23 cellular contexts compared by ENCODE assay signal in genomic region chr5:93279292-93279974, GRCh38.
A peak's percentile ranks its signal among the peaks of the same experiment; 100 is the strongest.
DNase-seq lines count a peak whose midpoint lies in the region; ATAC-seq, FAIRE-seq and TF ChIP-seq lines count a peak whose summit lies in the region.
"Had no signal": no experiment of that assay in that cellular context is flagged by ENCODE, and none has a peak within 500 bp of the region (broad histone marks: within the 10 kb centered on the region; RNA-seq: fewer than 3 reads in every experiment).

No MANE protein-coding gene starts in this region.

- no peak overlapping the region for H3K4me3 Mint-ChIP-seq in nephron
- H3K4me3 Mint-ChIP-seq: activated CD4-positive, alpha-beta memory T cell treated with anti-CD3 and anti-CD28 coated beads for 36 hours; activated naive CD8-positive, alpha-beta T cell; natural killer cell treated with Interleukin-12 subunit alpha and Interleukin-12 subunit beta and Interleukin-15 and Interleukin-18, amount 100 ng/mL, for 72 hours; T-cell had no signal

- H3K27ac Mint-ChIP-seq in nephron, result peak overlapping the region in 2 of 3 experiments; percentile 20 to 49
- H3K27ac Mint-ChIP-seq: activated CD4-positive, alpha-beta memory T cell treated with anti-CD3 and anti-CD28 coated beads for 36 hours; activated naive CD8-positive, alpha-beta T cell; natural killer cell treated with Interleukin-12 subunit alpha and Interleukin-12 subunit beta and Interleukin-15 and Interleukin-18, amount 100 ng/mL, for 72 hours; T-cell had no signal

- no peak overlapping the region for H3K4me3 ChIP-seq in adipocyte (ENCODE audit: low read length)
- no peak overlapping the region for H3K4me3 ChIP-seq in pancreas
- H3K4me3 ChIP-seq: K562, left ventricle myocardium inferior, sigmoid colon, testis, vagina had no signal

- H3K4me1 Mint-ChIP-seq in nephron, result peaks cover 21% of the 10 kb centered on the region
- H3K4me1 Mint-ChIP-seq: T-cell had no signal

- H3K36me3 ChIP-seq in adipocyte (ENCODE audit: control insufficient read depth, insufficient read depth, low read length, severe bottlenecking), result no peaks in the 10 kb centered on the region
- H3K36me3 ChIP-seq in pancreas, result no peaks in the 10 kb centered on the region
- H3K36me3 ChIP-seq: left ventricle myocardium inferior, sigmoid colon, vagina had no signal

- H3K9ac ChIP-seq in adipocyte (ENCODE audit: low read length), result no peak overlapping the region

- DNase-seq in EH (ENCODE audit: low read depth) (peak; percentile 40), NCI-H146 (lab: John Stamatoyannopoulos, UW) (peak; percentile 49), adipocyte (ENCODE audit: low read depth) (peak; percentile 19), pancreas (no peak), left lobe of liver (ENCODE audit: low spot score) (no peak), Right ventricle myocardium inferior (ENCODE audit: missing footprints) (no peak)
- DNase-seq: activated CD4-positive, alpha-beta memory T cell treated with anti-CD3 and anti-CD28 coated beads for 36 hours; foreskin melanocyte; left ventricle myocardium inferior; NCI-H1417 treated with DMSO at 0.1 percent for 48 hours; NCI-H774; Right ventricle myocardium superior; sigmoid colon; stimulated activated naive CD4-positive, alpha-beta T cell treated with Interleukin-2 at 50 U/mL for 16 hours; T-cell; testis had no signal

- H3K4me1 ChIP-seq in adipocyte (ENCODE audit: control insufficient read depth, insufficient read depth, low read length) (peaks cover 15% of the 10 kb centered on the region), pancreas (no peaks in the 10 kb centered on the region)
- H3K4me1 ChIP-seq: sigmoid colon, vagina had no signal

- TF ChIP-seq CTCF in nephron (IDR thresholded peaks at IDR 0.05; ENCODE audit: unreplicated experiment in 3 of 3), result no peak
- no peak for TF ChIP-seq CTCF in pancreas (IDR thresholded peaks at IDR 0.05)

- no peaks in the 10 kb centered on the region for H3K9me3 Mint-ChIP-seq in nephron
- H3K9me3 Mint-ChIP-seq: activated CD4-positive, alpha-beta memory T cell treated with anti-CD3 and anti-CD28 coated beads for 36 hours; T-cell had no signal

- WGBS in pancreas, 2 donors, result 71 to 75% methylated on average over 3 of the region's 3 CpGs

- no peaks in the 10 kb centered on the region for H3K36me3 Mint-ChIP-seq in nephron (ENCODE audit: low read depth)
- H3K36me3 Mint-ChIP-seq: activated CD4-positive, alpha-beta memory T cell treated with anti-CD3 and anti-CD28 coated beads for 36 hours; activated naive CD8-positive, alpha-beta T cell; natural killer cell treated with Interleukin-12 subunit alpha and Interleukin-12 subunit beta and Interleukin-15 and Interleukin-18, amount 100 ng/mL, for 72 hours; T-cell had no signal

- H3K27ac ChIP-seq in pancreas, result no peak overlapping the region
- H3K27ac ChIP-seq: left ventricle myocardium inferior, sigmoid colon, testis, vagina had no signal

- no peak for FAIRE-seq in pancreas (lab: Jason Lieb, UNC)
- FAIRE-seq: K562 had no signal

- H3K27me3 Mint-ChIP-seq in nephron (ENCODE audit: low read depth), result no peaks in the 10 kb centered on the region
- H3K27me3 Mint-ChIP-seq: activated CD4-positive, alpha-beta memory T cell treated with anti-CD3 and anti-CD28 coated beads for 36 hours; activated naive CD8-positive, alpha-beta T cell; natural killer cell treated with Interleukin-12 subunit alpha and Interleukin-12 subunit beta and Interleukin-15 and Interleukin-18, amount 100 ng/mL, for 72 hours; T-cell had no signal

- no peak for ATAC-seq in GM21515 (IDR thresholded peaks at IDR 0.05; ENCODE audit: unreplicated experiment)
- ATAC-seq in pancreas, result no peak
- ATAC-seq in left lobe of liver, result no peak
- ATAC-seq in Right ventricle myocardium inferior, result no peak
- ATAC-seq: activated CD4-positive, CD25-positive, alpha-beta regulatory T cell treated with anti-CD3 and anti-CD28 coated beads, Interleukin-2, amount 50 U/mL, for 24 hours; K562; natural killer cell treated with Interleukin-12 subunit alpha and Interleukin-12 subunit beta and Interleukin-15 and Interleukin-18, amount 100 ng/mL, for 72 hours; T-cell had no signal

- H3K27me3 ChIP-seq in adipocyte (replicated peaks; ENCODE audit: control insufficient read depth, insufficient read depth, low read length) (no peaks in the 10 kb centered on the region), pancreas (no peaks in the 10 kb centered on the region)
- H3K27me3 ChIP-seq: sigmoid colon, testis, vagina had no signal

- no peaks in the 10 kb centered on the region for H3K9me3 ChIP-seq in adipocyte (ENCODE audit: control insufficient read depth, low read length)
- no peaks in the 10 kb centered on the region for H3K9me3 ChIP-seq in pancreas
- H3K9me3 ChIP-seq: left ventricle myocardium inferior, sigmoid colon, testis, vagina had no signal

- intact Hi-C loops in pancreas (cut with DNase I) (no loop called here), Right ventricle myocardium inferior (cut with DNase I) (no loop called here)

Comparison
In these comparisons a context has a peak if more than half of its experiments do, and no peak if none do; other contexts are left out.
1. DNase-seq: peak in EH (single experiment), NCI-H146 (single experiment) and adipocyte (single experiment); none in pancreas (0 of 6), left lobe of liver (single experiment) and Right ventricle myocardium inferior (single experiment).